In genomic region chr6:99868074-99868702, GRCh38 we compare ENCODE assay signal across 9 cellular contexts.
DNase-seq lines count a peak whose midpoint lies in the region; ATAC-seq and TF ChIP-seq lines count a peak whose summit lies in the region.
"Had no signal": no experiment of that assay in that cellular context is flagged by ENCODE, and none has a peak within 500 bp of the region (broad histone marks: within the 10 kb centered on the region; RNA-seq: fewer than 3 reads in every experiment).

No MANE protein-coding gene starts in this region.

- H3K4me3 Mint-ChIP-seq in T-helper 17 cell = no peak overlapping the region

- H3K27ac ChIP-seq in smooth muscle cell (ENCODE audit: low read depth) = no peak overlapping the region
- H3K27ac ChIP-seq: BLaER1 treated with 17β-estradiol and CSF1 and Interleukin-3, amounts not matched to agents 10 nM and 100 nM had no signal

- no peaks in the 10 kb centered on the region for H3K4me1 ChIP-seq in smooth muscle cell (ENCODE audit: low read depth)
- H3K4me1 ChIP-seq: BLaER1 treated with 17β-estradiol and CSF1 and Interleukin-3, amounts not matched to agents 10 nM and 100 nM had no signal

- peak overlapping the region; percentile 82 for H3K4me2 ChIP-seq in smooth muscle cell
- H3K4me2 ChIP-seq: BLaER1 treated with 17β-estradiol and CSF1 and Interleukin-3, amounts not matched to agents 10 nM and 100 nM had no signal

- H3K36me3 ChIP-seq in smooth muscle cell (ENCODE audit: low read depth) = no peaks in the 10 kb centered on the region
- H3K36me3 ChIP-seq: BLaER1 treated with 17β-estradiol and CSF1 and Interleukin-3, amounts not matched to agents 10 nM and 100 nM had no signal

- H2AFZ ChIP-seq in smooth muscle cell (ENCODE audit: low read depth) = peak overlapping the region; percentile 61

- H3K79me2 ChIP-seq in smooth muscle cell (ENCODE audit: low read depth) = no peaks in the 10 kb centered on the region

- H3K27me3 ChIP-seq in smooth muscle cell (ENCODE audit: low read depth) = peaks cover 67% of the 10 kb centered on the region
- H3K27me3 ChIP-seq: BLaER1 treated with 17β-estradiol and CSF1 and Interleukin-3, amounts not matched to agents 10 nM and 100 nM had no signal

- peak; percentile 95 for ATAC-seq in HG02884 (IDR thresholded peaks at IDR 0.05; ENCODE audit: unreplicated experiment)
- peak; percentile 66 for ATAC-seq in T-helper 17 cell

- no peaks in the 10 kb centered on the region for H3F3A ChIP-seq in smooth muscle cell (ENCODE audit: low read depth)

- H3K4me1 Mint-ChIP-seq in T-helper 17 cell = peaks cover 7% of the 10 kb centered on the region

- no peaks in the 10 kb centered on the region for H3K9me3 ChIP-seq in T-helper 17 cell (ENCODE audit: control insufficient read depth, low read length, poor library complexity, severe bottlenecking)
- no peaks in the 10 kb centered on the region for H3K9me3 ChIP-seq in smooth muscle cell (replicated peaks; ENCODE audit: low read depth)
- H3K9me3 ChIP-seq: BLaER1 treated with 17β-estradiol and CSF1 and Interleukin-3, amounts not matched to agents 10 nM and 100 nM had no signal

- DNase-seq in NCI-H446 (lab: John Stamatoyannopoulos, UW) = peak; percentile 54 to 84
- DNase-seq in NCI-H446 treated with DMSO at 0.1 percent for 48 hours (lab: John Stamatoyannopoulos, UW) = no peak
- peak; percentile 76 for DNase-seq in NCI-H1436 (lab: John Stamatoyannopoulos, UW)
- DNase-seq in T-helper 17 cell = peak; percentile 21 to 56 (median 33)
- peak; percentile 46 for DNase-seq in astrocyte of the cerebellum (ENCODE audit: low read depth)
- DNase-seq in iPS DF 19.7 (ENCODE audit: low read depth, low spot score) = peak; percentile 12
- DNase-seq in smooth muscle cell (lab: John Stamatoyannopoulos, UW; ENCODE audit: unreplicated experiment) = peak; percentile 14

- peaks cover 79% of the 10 kb centered on the region for H3K27me3 Mint-ChIP-seq in T-helper 17 cell

- H3K27ac Mint-ChIP-seq in T-helper 17 cell = no peak overlapping the region

- in situ Hi-C loops in astrocyte of the cerebellum (cut with HindIII; ENCODE audit: low sequenced_read_pairs) = no loop called here

- no peaks in the 10 kb centered on the region for H3K36me3 Mint-ChIP-seq in T-helper 17 cell (ENCODE audit: low read depth)

- H3K9ac ChIP-seq in smooth muscle cell (ENCODE audit: low read depth) = no peak overlapping the region
- H3K9ac ChIP-seq: BLaER1 treated with 17β-estradiol and CSF1 and Interleukin-3, amounts not matched to agents 10 nM and 100 nM had no signal

- H3K4me3 ChIP-seq in astrocyte of the cerebellum (ENCODE audit: low read depth, low read length) = no peak overlapping the region
- peak overlapping the region; percentile 40 for H3K4me3 ChIP-seq in smooth muscle cell
- H3K4me3 ChIP-seq: BLaER1 treated with 17β-estradiol and CSF1 and Interleukin-3, amounts not matched to agents 10 nM and 100 nM had no signal

- no peaks in the 10 kb centered on the region for H4K20me1 ChIP-seq in smooth muscle cell (ENCODE audit: low read depth)
- H4K20me1 ChIP-seq: BLaER1 treated with 17β-estradiol and CSF1 and Interleukin-3, amounts not matched to agents 10 nM and 100 nM had no signal

- under 1% methylated on average over 13 of the region's 13 CpGs for WGBS in smooth muscle cell (ENCODE audit: low lambda C conversion rate)

- peak; percentile 89 for TF ChIP-seq CTCF in astrocyte of the cerebellum (IDR thresholded peaks at IDR 0.05; ENCODE audit: low read depth, low read length, missing control alignments)
- peak; percentile 92 for TF ChIP-seq CTCF in smooth muscle cell (IDR thresholded peaks at IDR 0.05; ENCODE audit: borderline replicate concordance, insufficient read depth, poor library complexity, severe bottlenecking)
